ENCODE assay signal across 1 cellular context in the genomic region with DNA sequence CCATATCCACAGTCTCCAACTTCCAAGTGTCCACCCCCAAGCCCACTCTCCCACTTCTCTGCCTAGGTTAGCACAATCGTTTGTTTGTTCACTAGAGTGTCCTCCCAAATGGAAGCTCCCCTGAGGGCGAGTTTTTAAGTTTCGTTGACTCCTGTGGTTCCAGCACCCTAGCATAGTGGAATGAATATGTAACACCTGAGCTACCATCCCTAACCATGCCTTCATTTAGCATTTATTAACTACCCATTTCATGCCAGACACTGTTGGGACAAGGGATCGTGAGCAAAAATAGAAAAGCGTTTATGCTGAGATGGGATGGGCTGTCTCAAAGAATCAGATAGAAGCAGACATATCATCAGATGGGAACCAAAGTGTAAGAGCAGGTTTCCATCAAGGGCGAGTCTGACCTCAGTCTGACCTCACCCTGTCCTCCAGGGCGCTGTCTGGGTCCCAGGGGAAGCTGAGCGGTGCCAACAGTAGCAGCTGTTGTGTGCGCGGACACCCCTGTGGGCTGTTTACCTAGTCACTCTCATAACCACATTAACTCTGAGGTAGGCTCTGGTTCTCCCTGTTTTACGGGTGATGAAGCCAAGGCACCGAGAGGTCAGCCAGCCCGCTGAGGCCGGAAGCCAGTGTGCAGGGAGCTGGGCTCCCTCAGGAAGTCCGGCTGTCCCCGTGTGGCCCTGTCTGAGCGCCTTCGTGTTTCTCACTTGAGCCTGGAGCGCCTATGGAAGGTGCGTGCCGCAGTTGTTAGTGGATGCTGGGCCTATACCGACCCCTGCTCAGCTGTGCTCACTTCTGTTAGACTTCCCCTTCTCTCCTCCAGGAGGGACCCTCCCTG.
TF ChIP-seq lines count a peak whose summit lies in the region.

No MANE protein-coding gene starts in this region.

TF ChIP-seq in HepG2, 621 proteins besides CTCF, POLR2A, EP300 and RAD21 (continues in another document):
- TF ChIP-seq ZC3H13 (CRISPR knock-in tag; IDR thresholded peaks at IDR 0.05), result no peak
- no peak for TF ChIP-seq SMARCC2 (IDR thresholded peaks at IDR 0.05)
- TF ChIP-seq, protein P1, sequence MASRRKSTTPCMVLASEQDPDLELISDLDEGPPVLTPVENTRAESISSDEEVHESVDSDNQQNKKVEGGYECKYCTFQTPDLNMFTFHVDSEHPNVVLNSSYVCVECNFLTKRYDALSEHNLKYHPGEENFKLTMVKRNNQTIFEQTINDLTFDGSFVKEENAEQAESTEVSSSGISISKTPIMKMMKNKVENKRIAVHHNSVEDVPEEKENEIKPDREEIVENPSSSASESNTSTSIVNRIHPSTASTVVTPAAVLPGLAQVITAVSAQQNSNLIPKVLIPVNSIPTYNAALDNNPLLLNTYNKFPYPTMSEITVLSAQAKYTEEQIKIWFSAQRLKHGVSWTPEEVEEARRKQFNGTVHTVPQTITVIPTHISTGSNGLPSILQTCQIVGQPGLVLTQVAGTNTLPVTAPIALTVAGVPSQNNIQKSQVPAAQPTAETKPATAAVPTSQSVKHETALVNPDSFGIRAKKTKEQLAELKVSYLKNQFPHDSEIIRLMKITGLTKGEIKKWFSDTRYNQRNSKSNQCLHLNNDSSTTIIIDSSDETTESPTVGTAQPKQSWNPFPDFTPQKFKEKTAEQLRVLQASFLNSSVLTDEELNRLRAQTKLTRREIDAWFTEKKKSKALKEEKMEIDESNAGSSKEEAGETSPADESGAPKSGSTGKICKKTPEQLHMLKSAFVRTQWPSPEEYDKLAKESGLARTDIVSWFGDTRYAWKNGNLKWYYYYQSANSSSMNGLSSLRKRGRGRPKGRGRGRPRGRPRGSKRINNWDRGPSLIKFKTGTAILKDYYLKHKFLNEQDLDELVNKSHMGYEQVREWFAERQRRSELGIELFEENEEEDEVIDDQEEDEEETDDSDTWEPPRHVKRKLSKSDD (CRISPR knock-in tag; IDR thresholded peaks at IDR 0.05; ENCODE audit: low read depth), result no peak
- TF ChIP-seq AGO2 (optimal IDR thresholded peaks at IDR 0.05; ENCODE audit: low read depth, low read length), result peak; percentile 88
- no peak for TF ChIP-seq ZNF160 (CRISPR knock-in tag; IDR thresholded peaks at IDR 0.05)
- no peak for TF ChIP-seq ZNF44 (CRISPR knock-in tag; IDR thresholded peaks at IDR 0.05)
- TF ChIP-seq, protein P2, sequence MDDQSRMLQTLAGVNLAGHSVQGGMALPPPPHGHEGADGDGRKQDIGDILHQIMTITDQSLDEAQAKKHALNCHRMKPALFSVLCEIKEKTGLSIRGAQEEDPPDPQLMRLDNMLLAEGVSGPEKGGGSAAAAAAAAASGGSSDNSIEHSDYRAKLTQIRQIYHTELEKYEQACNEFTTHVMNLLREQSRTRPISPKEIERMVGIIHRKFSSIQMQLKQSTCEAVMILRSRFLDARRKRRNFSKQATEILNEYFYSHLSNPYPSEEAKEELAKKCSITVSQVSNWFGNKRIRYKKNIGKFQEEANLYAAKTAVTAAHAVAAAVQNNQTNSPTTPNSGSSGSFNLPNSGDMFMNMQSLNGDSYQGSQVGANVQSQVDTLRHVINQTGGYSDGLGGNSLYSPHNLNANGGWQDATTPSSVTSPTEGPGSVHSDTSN (CRISPR knock-in tag; IDR thresholded peaks at IDR 0.05; ENCODE audit: borderline replicate concordance), result no peak
- TF ChIP-seq NPAS2 (CRISPR knock-in tag; IDR thresholded peaks at IDR 0.05; ENCODE audit: borderline replicate concordance), result no peak
- no peak for TF ChIP-seq ZNF660 (CRISPR knock-in tag; IDR thresholded peaks at IDR 0.05; ENCODE audit: borderline replicate concordance, low read depth)
- TF ChIP-seq ZSCAN31 (CRISPR knock-in tag; IDR thresholded peaks at IDR 0.05; ENCODE audit: low read depth), result no peak
- TF ChIP-seq FOSL2 (CRISPR knock-in tag; IDR thresholded peaks at IDR 0.05), result no peak
- TF ChIP-seq, protein P3, sequence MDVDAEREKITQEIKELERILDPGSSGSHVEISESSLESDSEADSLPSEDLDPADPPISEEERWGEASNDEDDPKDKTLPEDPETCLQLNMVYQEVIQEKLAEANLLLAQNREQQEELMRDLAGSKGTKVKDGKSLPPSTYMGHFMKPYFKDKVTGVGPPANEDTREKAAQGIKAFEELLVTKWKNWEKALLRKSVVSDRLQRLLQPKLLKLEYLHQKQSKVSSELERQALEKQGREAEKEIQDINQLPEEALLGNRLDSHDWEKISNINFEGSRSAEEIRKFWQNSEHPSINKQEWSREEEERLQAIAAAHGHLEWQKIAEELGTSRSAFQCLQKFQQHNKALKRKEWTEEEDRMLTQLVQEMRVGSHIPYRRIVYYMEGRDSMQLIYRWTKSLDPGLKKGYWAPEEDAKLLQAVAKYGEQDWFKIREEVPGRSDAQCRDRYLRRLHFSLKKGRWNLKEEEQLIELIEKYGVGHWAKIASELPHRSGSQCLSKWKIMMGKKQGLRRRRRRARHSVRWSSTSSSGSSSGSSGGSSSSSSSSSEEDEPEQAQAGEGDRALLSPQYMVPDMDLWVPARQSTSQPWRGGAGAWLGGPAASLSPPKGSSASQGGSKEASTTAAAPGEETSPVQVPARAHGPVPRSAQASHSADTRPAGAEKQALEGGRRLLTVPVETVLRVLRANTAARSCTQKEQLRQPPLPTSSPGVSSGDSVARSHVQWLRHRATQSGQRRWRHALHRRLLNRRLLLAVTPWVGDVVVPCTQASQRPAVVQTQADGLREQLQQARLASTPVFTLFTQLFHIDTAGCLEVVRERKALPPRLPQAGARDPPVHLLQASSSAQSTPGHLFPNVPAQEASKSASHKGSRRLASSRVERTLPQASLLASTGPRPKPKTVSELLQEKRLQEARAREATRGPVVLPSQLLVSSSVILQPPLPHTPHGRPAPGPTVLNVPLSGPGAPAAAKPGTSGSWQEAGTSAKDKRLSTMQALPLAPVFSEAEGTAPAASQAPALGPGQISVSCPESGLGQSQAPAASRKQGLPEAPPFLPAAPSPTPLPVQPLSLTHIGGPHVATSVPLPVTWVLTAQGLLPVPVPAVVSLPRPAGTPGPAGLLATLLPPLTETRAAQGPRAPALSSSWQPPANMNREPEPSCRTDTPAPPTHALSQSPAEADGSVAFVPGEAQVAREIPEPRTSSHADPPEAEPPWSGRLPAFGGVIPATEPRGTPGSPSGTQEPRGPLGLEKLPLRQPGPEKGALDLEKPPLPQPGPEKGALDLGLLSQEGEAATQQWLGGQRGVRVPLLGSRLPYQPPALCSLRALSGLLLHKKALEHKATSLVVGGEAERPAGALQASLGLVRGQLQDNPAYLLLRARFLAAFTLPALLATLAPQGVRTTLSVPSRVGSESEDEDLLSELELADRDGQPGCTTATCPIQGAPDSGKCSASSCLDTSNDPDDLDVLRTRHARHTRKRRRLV (CRISPR knock-in tag; IDR thresholded peaks at IDR 0.05), result no peak
- TF ChIP-seq, protein P4, sequence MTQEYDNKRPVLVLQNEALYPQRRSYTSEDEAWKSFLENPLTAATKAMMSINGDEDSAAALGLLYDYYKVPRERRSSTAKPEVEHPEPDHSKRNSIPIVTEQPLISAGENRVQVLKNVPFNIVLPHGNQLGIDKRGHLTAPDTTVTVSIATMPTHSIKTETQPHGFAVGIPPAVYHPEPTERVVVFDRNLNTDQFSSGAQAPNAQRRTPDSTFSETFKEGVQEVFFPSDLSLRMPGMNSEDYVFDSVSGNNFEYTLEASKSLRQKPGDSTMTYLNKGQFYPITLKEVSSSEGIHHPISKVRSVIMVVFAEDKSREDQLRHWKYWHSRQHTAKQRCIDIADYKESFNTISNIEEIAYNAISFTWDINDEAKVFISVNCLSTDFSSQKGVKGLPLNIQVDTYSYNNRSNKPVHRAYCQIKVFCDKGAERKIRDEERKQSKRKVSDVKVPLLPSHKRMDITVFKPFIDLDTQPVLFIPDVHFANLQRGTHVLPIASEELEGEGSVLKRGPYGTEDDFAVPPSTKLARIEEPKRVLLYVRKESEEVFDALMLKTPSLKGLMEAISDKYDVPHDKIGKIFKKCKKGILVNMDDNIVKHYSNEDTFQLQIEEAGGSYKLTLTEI (CRISPR knock-in tag; conservative IDR thresholded peaks at IDR 0.05), result no peak
- TF ChIP-seq, protein P5, sequence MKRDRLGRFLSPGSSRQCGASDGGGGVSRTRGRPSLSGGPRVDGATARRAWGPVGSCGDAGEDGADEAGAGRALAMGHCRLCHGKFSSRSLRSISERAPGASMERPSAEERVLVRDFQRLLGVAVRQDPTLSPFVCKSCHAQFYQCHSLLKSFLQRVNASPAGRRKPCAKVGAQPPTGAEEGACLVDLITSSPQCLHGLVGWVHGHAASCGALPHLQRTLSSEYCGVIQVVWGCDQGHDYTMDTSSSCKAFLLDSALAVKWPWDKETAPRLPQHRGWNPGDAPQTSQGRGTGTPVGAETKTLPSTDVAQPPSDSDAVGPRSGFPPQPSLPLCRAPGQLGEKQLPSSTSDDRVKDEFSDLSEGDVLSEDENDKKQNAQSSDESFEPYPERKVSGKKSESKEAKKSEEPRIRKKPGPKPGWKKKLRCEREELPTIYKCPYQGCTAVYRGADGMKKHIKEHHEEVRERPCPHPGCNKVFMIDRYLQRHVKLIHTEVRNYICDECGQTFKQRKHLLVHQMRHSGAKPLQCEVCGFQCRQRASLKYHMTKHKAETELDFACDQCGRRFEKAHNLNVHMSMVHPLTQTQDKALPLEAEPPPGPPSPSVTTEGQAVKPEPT (CRISPR knock-in tag; IDR thresholded peaks at IDR 0.05; ENCODE audit: low read depth), result no peak
- TF ChIP-seq, protein P6, sequence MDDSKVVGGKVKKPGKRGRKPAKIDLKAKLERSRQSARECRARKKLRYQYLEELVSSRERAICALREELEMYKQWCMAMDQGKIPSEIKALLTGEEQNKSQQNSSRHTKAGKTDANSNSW (CRISPR knock-in tag; IDR thresholded peaks at IDR 0.05; ENCODE audit: borderline replicate concordance), result no peak
- no peak for TF ChIP-seq MTA1 (CRISPR knock-in tag; IDR thresholded peaks at IDR 0.05; ENCODE audit: borderline replicate concordance)
- TF ChIP-seq ZNF552 (CRISPR knock-in tag; IDR thresholded peaks at IDR 0.05; ENCODE audit: borderline replicate concordance), result no peak
- TF ChIP-seq SSRP1 (CRISPR knock-in tag; IDR thresholded peaks at IDR 0.05), result 0 out of 2 replicates have a peak, but pooled peaks have one; percentile 37
- no peak for TF ChIP-seq ZNF333 (CRISPR knock-in tag; IDR thresholded peaks at IDR 0.05; ENCODE audit: borderline replicate concordance)
- no peak for TF ChIP-seq GABPA (IDR thresholded peaks at IDR 0.05; ENCODE audit: low read depth, low read length)
- TF ChIP-seq GABPA (CRISPR knock-in tag; IDR thresholded peaks at IDR 0.05; ENCODE audit: low read depth), result no peak
- TF ChIP-seq, protein P7, sequence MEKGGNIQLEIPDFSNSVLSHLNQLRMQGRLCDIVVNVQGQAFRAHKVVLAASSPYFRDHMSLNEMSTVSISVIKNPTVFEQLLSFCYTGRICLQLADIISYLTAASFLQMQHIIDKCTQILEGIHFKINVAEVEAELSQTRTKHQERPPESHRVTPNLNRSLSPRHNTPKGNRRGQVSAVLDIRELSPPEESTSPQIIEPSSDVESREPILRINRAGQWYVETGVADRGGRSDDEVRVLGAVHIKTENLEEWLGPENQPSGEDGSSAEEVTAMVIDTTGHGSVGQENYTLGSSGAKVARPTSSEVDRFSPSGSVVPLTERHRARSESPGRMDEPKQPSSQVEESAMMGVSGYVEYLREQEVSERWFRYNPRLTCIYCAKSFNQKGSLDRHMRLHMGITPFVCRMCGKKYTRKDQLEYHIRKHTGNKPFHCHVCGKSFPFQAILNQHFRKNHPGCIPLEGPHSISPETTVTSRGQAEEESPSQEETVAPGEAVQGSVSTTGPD (CRISPR knock-in tag; IDR thresholded peaks at IDR 0.05), result no peak
- TF ChIP-seq, protein P8, sequence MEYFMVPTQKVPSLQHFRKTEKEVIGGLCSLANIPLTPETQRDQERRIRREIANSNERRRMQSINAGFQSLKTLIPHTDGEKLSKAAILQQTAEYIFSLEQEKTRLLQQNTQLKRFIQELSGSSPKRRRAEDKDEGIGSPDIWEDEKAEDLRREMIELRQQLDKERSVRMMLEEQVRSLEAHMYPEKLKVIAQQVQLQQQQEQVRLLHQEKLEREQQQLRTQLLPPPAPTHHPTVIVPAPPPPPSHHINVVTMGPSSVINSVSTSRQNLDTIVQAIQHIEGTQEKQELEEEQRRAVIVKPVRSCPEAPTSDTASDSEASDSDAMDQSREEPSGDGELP (IDR thresholded peaks at IDR 0.05; ENCODE audit: borderline replicate concordance, low read depth), result no peak
- TF ChIP-seq, protein P9, sequence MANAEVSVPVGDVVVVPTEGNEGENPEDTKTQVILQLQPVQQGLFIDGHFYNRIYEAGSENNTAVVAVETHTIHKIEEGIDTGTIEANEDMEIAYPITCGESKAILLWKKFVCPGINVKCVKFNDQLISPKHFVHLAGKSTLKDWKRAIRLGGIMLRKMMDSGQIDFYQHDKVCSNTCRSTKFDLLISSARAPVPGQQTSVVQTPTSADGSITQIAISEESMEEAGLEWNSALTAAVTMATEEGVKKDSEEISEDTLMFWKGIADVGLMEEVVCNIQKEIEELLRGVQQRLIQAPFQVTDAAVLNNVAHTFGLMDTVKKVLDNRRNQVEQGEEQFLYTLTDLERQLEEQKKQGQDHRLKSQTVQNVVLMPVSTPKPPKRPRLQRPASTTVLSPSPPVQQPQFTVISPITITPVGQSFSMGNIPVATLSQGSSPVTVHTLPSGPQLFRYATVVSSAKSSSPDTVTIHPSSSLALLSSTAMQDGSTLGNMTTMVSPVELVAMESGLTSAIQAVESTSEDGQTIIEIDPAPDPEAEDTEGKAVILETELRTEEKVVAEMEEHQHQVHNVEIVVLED (CRISPR knock-in tag; IDR thresholded peaks at IDR 0.05; ENCODE audit: borderline replicate concordance), result no peak
- TF ChIP-seq, protein P10, sequence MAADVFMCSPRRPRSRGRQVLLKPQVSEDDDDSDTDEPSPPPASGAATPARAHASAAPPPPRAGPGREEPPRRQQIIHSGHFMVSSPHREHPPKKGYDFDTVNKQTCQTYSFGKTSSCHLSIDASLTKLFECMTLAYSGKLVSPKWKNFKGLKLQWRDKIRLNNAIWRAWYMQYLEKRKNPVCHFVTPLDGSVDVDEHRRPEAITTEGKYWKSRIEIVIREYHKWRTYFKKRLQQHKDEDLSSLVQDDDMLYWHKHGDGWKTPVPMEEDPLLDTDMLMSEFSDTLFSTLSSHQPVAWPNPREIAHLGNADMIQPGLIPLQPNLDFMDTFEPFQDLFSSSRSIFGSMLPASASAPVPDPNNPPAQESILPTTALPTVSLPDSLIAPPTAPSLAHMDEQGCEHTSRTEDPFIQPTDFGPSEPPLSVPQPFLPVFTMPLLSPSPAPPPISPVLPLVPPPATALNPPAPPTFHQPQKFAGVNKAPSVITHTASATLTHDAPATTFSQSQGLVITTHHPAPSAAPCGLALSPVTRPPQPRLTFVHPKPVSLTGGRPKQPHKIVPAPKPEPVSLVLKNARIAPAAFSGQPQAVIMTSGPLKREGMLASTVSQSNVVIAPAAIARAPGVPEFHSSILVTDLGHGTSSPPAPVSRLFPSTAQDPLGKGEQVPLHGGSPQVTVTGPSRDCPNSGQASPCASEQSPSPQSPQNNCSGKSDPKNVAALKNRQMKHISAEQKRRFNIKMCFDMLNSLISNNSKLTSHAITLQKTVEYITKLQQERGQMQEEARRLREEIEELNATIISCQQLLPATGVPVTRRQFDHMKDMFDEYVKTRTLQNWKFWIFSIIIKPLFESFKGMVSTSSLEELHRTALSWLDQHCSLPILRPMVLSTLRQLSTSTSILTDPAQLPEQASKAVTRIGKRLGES (CRISPR knock-in tag; IDR thresholded peaks at IDR 0.05; ENCODE audit: borderline replicate concordance), result no peak
